ENCODE assay signal across 23 cellular contexts in the genomic region with DNA sequence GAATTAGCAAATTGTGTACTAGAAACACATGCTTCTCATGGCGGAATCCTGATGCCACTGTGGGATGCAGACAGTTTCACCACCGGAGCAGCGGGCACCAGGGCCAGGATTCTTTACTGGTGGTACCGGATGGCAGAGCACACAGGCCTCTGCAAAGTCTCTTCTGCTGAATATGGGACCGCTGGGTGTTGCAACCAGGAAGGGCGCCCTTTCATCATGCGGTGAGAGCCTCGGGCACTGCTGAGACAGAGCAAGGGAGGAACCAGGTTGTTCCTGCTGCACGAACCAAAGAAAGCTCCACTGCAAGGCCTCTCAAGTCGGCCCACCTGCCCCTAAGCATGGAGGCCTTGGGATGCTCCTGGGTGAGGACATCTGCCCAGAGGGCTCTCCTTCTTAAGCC.
"Had no signal": no experiment of that assay in that cellular context is flagged by ENCODE, and none has a peak within 500 bp of the region (broad histone marks: within the 10 kb centered on the region; RNA-seq: fewer than 3 reads in every experiment).

No MANE protein-coding gene starts in this region.

- H3K27me3 ChIP-seq: ascending aorta, body of pancreas had no signal

- H3K27me3 Mint-ChIP-seq: activated CD8-positive, alpha-beta T cell treated with anti-CD3 and anti-CD28 coated beads for 36 hours; activated naive CD8-positive, alpha-beta T cell treated with anti-CD3 and anti-CD28 coated beads, Interleukin-2, amount 50 U/mL, for 24 hours had no signal

- H3K4me3 ChIP-seq: ascending aorta, body of pancreas, coronary artery had no signal

- H3K27ac Mint-ChIP-seq: activated CD8-positive, alpha-beta T cell treated with anti-CD3 and anti-CD28 coated beads for 36 hours; activated naive CD8-positive, alpha-beta T cell treated with anti-CD3 and anti-CD28 coated beads, Interleukin-2, amount 50 U/mL, for 24 hours had no signal

- DNase-seq: activated CD4-positive, alpha-beta T cell treated with anti-CD3 and anti-CD28 coated beads for 4 hours; activated CD8-positive, alpha-beta memory T cell treated with anti-CD3 and anti-CD28 coated beads, Interleukin-2, amount 50 U/mL, for 4 hours; activated CD8-positive, alpha-beta T cell treated with anti-CD3 and anti-CD28 coated beads for 36 hours; activated naive CD4-positive, alpha-beta T cell treated with Interleukin-2 at 50 U/mL for 16 hours; activated naive CD8-positive, alpha-beta T cell treated with anti-CD3 and anti-CD28 coated beads, Interleukin-2, amount 50 U/mL, for 24 hours; activated T-cell treated with anti-CD3 and anti-CD28 coated beads, Interleukin-2, amount 50 U/mL, for 1 hour; amniotic stem cell; body of pancreas; central memory CD4-positive, alpha-beta T cell; Karpas-422; MV-4-11; NCI-H1105; NCI-H1436; NCI-H187; NCI-H2081; NCI-H510A treated with DMSO at 0.1 percent for 48 hours; NCI-H69; NK-92 treated with Interleukin-12 subunit alpha and Interleukin-12 subunit beta, amount 100 ng/mL, for 24 hours; PC-3; SHP77 treated with DMSO at 0.1 percent for 48 hours; T-helper 1 cell had no signal

- H3K9me3 ChIP-seq: ascending aorta, body of pancreas had no signal

- H3K36me3 ChIP-seq: ascending aorta had no signal

- H3K4me1 ChIP-seq: ascending aorta had no signal

- H3K27ac ChIP-seq: ascending aorta, body of pancreas, coronary artery had no signal

- H3K4me3 Mint-ChIP-seq: activated CD8-positive, alpha-beta T cell treated with anti-CD3 and anti-CD28 coated beads for 36 hours; activated naive CD8-positive, alpha-beta T cell treated with anti-CD3 and anti-CD28 coated beads, Interleukin-2, amount 50 U/mL, for 24 hours had no signal
